In genomic region chr2:201881382-201881720, GRCh38 we compare ENCODE assay signal across 18 cellular contexts.
DNase-seq lines count a peak whose midpoint lies in the region; ATAC-seq, FAIRE-seq and TF ChIP-seq lines count a peak whose summit lies in the region.
"Had no signal": no experiment of that assay in that cellular context is flagged by ENCODE, and none has a peak within 500 bp of the region (broad histone marks: within the 10 kb centered on the region; RNA-seq: fewer than 3 reads in every experiment).

No MANE protein-coding gene starts in this region.

- WGBS in mammary epithelial cell (ENCODE audit: low coverage, missing lambda C conversion rate), result 96% methylated on average over 2 of the region's 2 CpGs

- peak; percentile 6 for ATAC-seq in HG02588 (IDR thresholded peaks at IDR 0.05; ENCODE audit: unreplicated experiment)
- ATAC-seq: activated naive CD4-positive, alpha-beta T cell treated with anti-CD3 and anti-CD28 coated beads, Interleukin-2, amount 50 U/mL, for 72 hours had no signal

- peak overlapping the region; percentile 85 for H3K4me2 ChIP-seq in astrocyte (ENCODE audit: low read length)
- peak overlapping the region; percentile 75 for H3K4me2 ChIP-seq in osteoblast (ENCODE audit: insufficient read depth, low read length)
- no peak overlapping the region for H3K4me2 ChIP-seq in mammary epithelial cell (ENCODE audit: insufficient read depth, low read depth, low read length)
- H3K4me2 ChIP-seq: PC-9 had no signal

- no peaks in the 10 kb centered on the region for H3K27me3 ChIP-seq in astrocyte (ENCODE audit: insufficient read depth, low read length)
- H3K27me3 ChIP-seq in osteoblast (ENCODE audit: insufficient read depth, low read length), result no peaks in the 10 kb centered on the region
- no peaks in the 10 kb centered on the region for H3K27me3 ChIP-seq in mammary epithelial cell (ENCODE audit: insufficient read depth, low read length)
- H3K27me3 ChIP-seq: breast epithelium, esophagus muscularis mucosa, testis had no signal

- H3K27ac Mint-ChIP-seq in astrocyte (ENCODE audit: unreplicated experiment), result no peak overlapping the region
- H3K27ac Mint-ChIP-seq in activated CD4-positive, alpha-beta T cell treated with anti-CD3 and anti-CD28 coated beads, Interleukin-2, amount 10 ng/mL, durations not matched to agents 7 days and 5 days, result no peak overlapping the region
- H3K27ac Mint-ChIP-seq: activated naive CD4-positive, alpha-beta T cell treated with anti-CD3 and anti-CD28 coated beads, Interleukin-2, amount 50 U/mL, for 72 hours had no signal

- POLR2A ChIA-PET in activated CD4-positive, alpha-beta T cell treated with anti-CD3 and anti-CD28 coated beads, Interleukin-2, amount 10 ng/mL, durations not matched to agents 7 days and 5 days (lab: Charles Lee), result no interaction called here

- in situ Hi-C loops in mammary epithelial cell (cut with MboI; ENCODE audit: low sequenced_read_pairs in 2 of 2), result no loop called here

- CTCF ChIA-PET in activated CD4-positive, alpha-beta T cell treated with anti-CD3 and anti-CD28 coated beads, Interleukin-2, amount 10 ng/mL, durations not matched to agents 7 days and 5 days (lab: Charles Lee), result interaction anchor here (1.3 kb wide), 1 partner anchor 14 kb away, joined by 3 read pairs; no protein-coding TSS in a partner anchor
- CTCF ChIA-PET in mammary epithelial cell (lab: Charles Lee; ENCODE audit: low non-redundant PET), result interaction anchor here (0.6 kb wide), 1 partner anchor 137 kb away, joined by 7 read pairs; no protein-coding TSS in a partner anchor

- intact Hi-C loops in mammary epithelial cell (cut with micrococcal nuclease), result no loop called here

- FAIRE-seq in astrocyte (lab: Jason Lieb, UNC), result peak; percentile 23
- FAIRE-seq: TTC549 had no signal

- H4K20me1 ChIP-seq in astrocyte (ENCODE audit: insufficient read depth, low read length), result no peaks in the 10 kb centered on the region
- no peaks in the 10 kb centered on the region for H4K20me1 ChIP-seq in osteoblast (ENCODE audit: insufficient read depth, low read length)
- no peaks in the 10 kb centered on the region for H4K20me1 ChIP-seq in mammary epithelial cell (ENCODE audit: insufficient read depth, low read length)

- H3K9ac ChIP-seq in astrocyte (ENCODE audit: low read length), result no peak overlapping the region
- no peak overlapping the region for H3K9ac ChIP-seq in mammary epithelial cell (ENCODE audit: insufficient read depth, low read length)

- no peaks in the 10 kb centered on the region for H3K36me3 Mint-ChIP-seq in astrocyte (ENCODE audit: low read depth, unreplicated experiment)
- no peaks in the 10 kb centered on the region for H3K36me3 Mint-ChIP-seq in activated CD4-positive, alpha-beta T cell treated with anti-CD3 and anti-CD28 coated beads, Interleukin-2, amount 10 ng/mL, durations not matched to agents 7 days and 5 days (ENCODE audit: low read depth)
- H3K36me3 Mint-ChIP-seq: activated naive CD4-positive, alpha-beta T cell treated with anti-CD3 and anti-CD28 coated beads, Interleukin-2, amount 50 U/mL, for 72 hours had no signal

- peaks cover 39% of the 10 kb centered on the region for H3K4me1 Mint-ChIP-seq in astrocyte (ENCODE audit: low read depth, unreplicated experiment)
- peaks cover 20% of the 10 kb centered on the region for H3K4me1 Mint-ChIP-seq in activated CD4-positive, alpha-beta T cell treated with anti-CD3 and anti-CD28 coated beads, Interleukin-2, amount 10 ng/mL, durations not matched to agents 7 days and 5 days

- H3K4me3 ChIP-seq in astrocyte (ENCODE audit: insufficient read depth, low read depth, low read length) (no peak overlapping the region), osteoblast (ENCODE audit: insufficient read depth, low read length) (no peak overlapping the region), mammary epithelial cell (replicated peaks in 1 of 3; ENCODE audit: insufficient read depth in 1 of 3, low read depth in 2 of 3, low read length in 3 of 3) (no peak overlapping the region)
- H3K4me3 ChIP-seq: breast epithelium, esophagus muscularis mucosa, K562, PC-9, testis had no signal

- H3K79me2 ChIP-seq in astrocyte (ENCODE audit: insufficient read depth, low read length) (no peaks in the 10 kb centered on the region), osteoblast (ENCODE audit: insufficient read depth, low read length) (no peaks in the 10 kb centered on the region), mammary epithelial cell (ENCODE audit: insufficient read depth, low read length) (no peaks in the 10 kb centered on the region)

- H3K4me3 Mint-ChIP-seq in astrocyte (ENCODE audit: unreplicated experiment), result no peak overlapping the region
- no peak overlapping the region for H3K4me3 Mint-ChIP-seq in activated CD4-positive, alpha-beta T cell treated with anti-CD3 and anti-CD28 coated beads, Interleukin-2, amount 10 ng/mL, durations not matched to agents 7 days and 5 days

- H2AFZ ChIP-seq in astrocyte (ENCODE audit: low read depth, low read length) (no peak overlapping the region), osteoblast (ENCODE audit: low read length) (no peak overlapping the region), mammary epithelial cell (ENCODE audit: low read depth, low read length) (no peak overlapping the region)
- H2AFZ ChIP-seq: PC-9 had no signal

- BruUV-seq in mammary epithelial cell (replicated peaks; lab: Mats Ljungman, UMichigan), result no TSS peak

- dilution Hi-C loops in mammary epithelial cell (cut with HindIII; ENCODE audit: low sequenced_read_pairs), result no loop called here

- H3K9me3 Mint-ChIP-seq in astrocyte (ENCODE audit: unreplicated experiment), result no peaks in the 10 kb centered on the region
- H3K9me3 Mint-ChIP-seq in activated CD4-positive, alpha-beta T cell treated with anti-CD3 and anti-CD28 coated beads, Interleukin-2, amount 10 ng/mL, durations not matched to agents 7 days and 5 days, result no peaks in the 10 kb centered on the region
- H3K9me3 Mint-ChIP-seq: activated naive CD4-positive, alpha-beta T cell treated with anti-CD3 and anti-CD28 coated beads, Interleukin-2, amount 50 U/mL, for 72 hours had no signal

- peaks cover 35% of the 10 kb centered on the region for H3K4me1 ChIP-seq in astrocyte (ENCODE audit: insufficient read depth, low read length)
- peaks cover 43% of the 10 kb centered on the region for H3K4me1 ChIP-seq in osteoblast (ENCODE audit: insufficient read depth, low read length)
- H3K4me1 ChIP-seq in mammary epithelial cell (ENCODE audit: insufficient read depth, low read length), result peaks cover 7% of the 10 kb centered on the region

- no peak for TF ChIP-seq CTCF in astrocyte (IDR thresholded peaks at IDR 0.05; ENCODE audit: insufficient read depth, low read depth, low read length)
- no peak for TF ChIP-seq CTCF in osteoblast (IDR thresholded peaks at IDR 0.05; ENCODE audit: extremely low read depth, low read depth, low read length)
- TF ChIP-seq CTCF in mammary epithelial cell (conservative IDR thresholded peaks at IDR 0.05 in 1 of 2, IDR thresholded peaks at IDR 0.05 in 1 of 2; ENCODE audit: extremely low read depth in 1 of 2, insufficient read depth in 1 of 2, low read depth in 1 of 2, low read length in 2 of 2), result no peak

- H3K27ac ChIP-seq in astrocyte (ENCODE audit: low read depth, low read length) (no peak overlapping the region), osteoblast (ENCODE audit: low read depth, low read length) (peak overlapping the region; percentile 56), mammary epithelial cell (ENCODE audit: insufficient read depth, low read depth, low read length) (no peak overlapping the region)
- H3K27ac ChIP-seq: breast epithelium, esophagus muscularis mucosa, PC-9, testis had no signal

- H3K9me3 ChIP-seq in astrocyte (ENCODE audit: insufficient read depth, low read depth, low read length), result no peaks in the 10 kb centered on the region
- H3K9me3 ChIP-seq in osteoblast (ENCODE audit: low read depth, low read length), result no peaks in the 10 kb centered on the region
- H3K9me3 ChIP-seq in mammary epithelial cell (replicated peaks; ENCODE audit: insufficient read depth, low read length), result no peaks in the 10 kb centered on the region
- H3K9me3 ChIP-seq: breast epithelium, esophagus muscularis mucosa, testis had no signal

- H3K36me3 ChIP-seq in astrocyte (ENCODE audit: insufficient read depth, low read length) (no peaks in the 10 kb centered on the region), osteoblast (ENCODE audit: insufficient read depth, low read length) (no peaks in the 10 kb centered on the region), mammary epithelial cell (ENCODE audit: insufficient read depth, low read length) (no peaks in the 10 kb centered on the region)
- H3K36me3 ChIP-seq: breast epithelium, esophagus muscularis mucosa had no signal

- DNase-seq in GM03348 (ENCODE audit: low spot score), result peak; percentile 53
- no peak for DNase-seq in astrocyte (ENCODE audit: low read depth)
- no peak for DNase-seq in osteoblast (ENCODE audit: insufficient read length, low spot score, missing footprints)
- no peak for DNase-seq in NCI-H446 (lab: John Stamatoyannopoulos, UW)
- DNase-seq in activated CD4-positive, alpha-beta T cell treated with anti-CD3 and anti-CD28 coated beads, Interleukin-2, amount 10 ng/mL, durations not matched to agents 7 days and 5 days, result no peak
- DNase-seq in activated effector memory CD4-positive, alpha-beta T cell treated with Interleukin-2 at 50 U/mL for 16 hours, result no peak
- no peak for DNase-seq in mammary epithelial cell
- DNase-seq: DMS 273 treated with DMSO at 0.1 percent for 48 hours; NCI-H1092; PC-9; stimulated activated CD4-positive, alpha-beta T cell treated with anti-CD3 and anti-CD28 coated beads, Interleukin-4, amount 100 ng/mL, for 24 hours; testis had no signal

- H3K27me3 Mint-ChIP-seq in astrocyte (ENCODE audit: low read depth, unreplicated experiment), result peaks cover 8% of the 10 kb centered on the region
- peaks cover 62% of the 10 kb centered on the region for H3K27me3 Mint-ChIP-seq in activated CD4-positive, alpha-beta T cell treated with anti-CD3 and anti-CD28 coated beads, Interleukin-2, amount 10 ng/mL, durations not matched to agents 7 days and 5 days
